8 cellular contexts compared by ENCODE assay signal in genomic region chr5:57171818-57172465, GRCh38. TPM values are rescaled to one million over a fixed set of nuclear protein-coding genes. Genes with fewer than 3 reads are reported as not detected.
DNase-seq lines count a peak whose midpoint lies in the region; ATAC-seq and TF ChIP-seq lines count a peak whose summit lies in the region.

No MANE protein-coding gene starts in this region.

- no peaks in the 10 kb centered on the region for H3K9me3 Mint-ChIP-seq in MCF 10A (ENCODE audit: unreplicated experiment)

- H3K27me3 Mint-ChIP-seq in MCF 10A (ENCODE audit: insufficient read depth, unreplicated experiment) = no peaks in the 10 kb centered on the region

- CTCF ChIA-PET in MCF 10A (lab: Yijun Ruan, JAX) = no interaction called here

- H3K9me3 ChIP-seq in muscle layer of colon (ENCODE audit: low read length) = no peaks in the 10 kb centered on the region

- H3K27me3 ChIP-seq in muscle layer of colon (ENCODE audit: control insufficient read depth in 1 of 2, insufficient read depth in 2 of 2, low read length in 2 of 2) = no peaks in the 10 kb centered on the region

- BruUV-seq in MCF 10A (replicated peaks; lab: Mats Ljungman, UMichigan) = no TSS peak

- H3K27ac Mint-ChIP-seq in MCF 10A (ENCODE audit: low read depth, unreplicated experiment) = peak overlapping the region; percentile 99

- ATAC-seq in HG02588 (IDR thresholded peaks at IDR 0.05; ENCODE audit: unreplicated experiment) = no peak

- H3K4me3 Mint-ChIP-seq in MCF 10A (ENCODE audit: unreplicated experiment) = peak overlapping the region; percentile 97

- H3K36me3 Mint-ChIP-seq in MCF 10A (ENCODE audit: insufficient read depth, unreplicated experiment) = peaks cover 31% of the 10 kb centered on the region

- no peak for TF ChIP-seq CTCF in C4-2B (conservative IDR thresholded peaks at IDR 0.05)
- TF ChIP-seq CTCF in MCF 10A (IDR thresholded peaks at IDR 0.05; ENCODE audit: unreplicated experiment) = no peak

- H3K4me3 ChIP-seq in muscle layer of colon (ENCODE audit: low read depth in 1 of 2, low read length in 2 of 2) = peak overlapping the region; percentile 46 to 49

- peak; percentile 63 for DNase-seq in NCI-H226
- DNase-seq in MCF 10A (ENCODE audit: unreplicated experiment) = peak; percentile 67
- no peak for DNase-seq in SIG-M5 (lab: John Stamatoyannopoulos, UW)
- no peak for DNase-seq in NCI-H345 (lab: John Stamatoyannopoulos, UW)
- DNase-seq in NCI-H2029 treated with DMSO at 0.1 percent for 48 hours (lab: John Stamatoyannopoulos, UW) = no peak

- H3K36me3 ChIP-seq in muscle layer of colon (ENCODE audit: insufficient read depth, low read length) = no peaks in the 10 kb centered on the region

- intact Hi-C loops in MCF 10A (cut with micrococcal nuclease) = loop anchor here (2.0 kb wide), 1 partner anchor 33 kb away; no protein-coding TSS in a partner anchor

- POLR2A ChIA-PET in MCF 10A (lab: Yijun Ruan, JAX) = interaction anchor here (0.8 to 1.0 kb wide), 7 partner anchors 9 to 262 kb away, joined by 3 to 7 read pairs (median 3); partner anchors contain the start of gene SETD9

- H3K9ac ChIP-seq in muscle layer of colon (ENCODE audit: low read length) = peak overlapping the region; percentile 75

- H3K4me1 Mint-ChIP-seq in MCF 10A (ENCODE audit: insufficient read depth, unreplicated experiment) = peaks cover 9% of the 10 kb centered on the region

- H3K4me1 ChIP-seq in muscle layer of colon (ENCODE audit: insufficient read depth, low read length) = peaks cover 6% of the 10 kb centered on the region

- H3K27ac ChIP-seq in C4-2B = peak overlapping the region; percentile 100
- H3K27ac ChIP-seq in muscle layer of colon (ENCODE audit: low read depth, low read length) = peak overlapping the region; percentile 99

RNA-seq across cellular contexts. Expression of gene GPBP1, which starts 1.9 kb away (rescaled TPM):
- total RNA-seq in MCF 10A (2022) = 63.6 and 66.5 TPM in 2 replicates

Comparison
In these comparisons a context has a peak if more than half of its experiments do, and no peak if none do; other contexts are left out.
1. DNase-seq: peak in NCI-H226 (single experiment) and MCF 10A (single experiment); none in SIG-M5 (single experiment), NCI-H345 (single experiment) and NCI-H2029 treated with DMSO at 0.1 percent for 48 hours (single experiment).